27 cellular contexts compared by ENCODE assay signal in the genomic region with DNA sequence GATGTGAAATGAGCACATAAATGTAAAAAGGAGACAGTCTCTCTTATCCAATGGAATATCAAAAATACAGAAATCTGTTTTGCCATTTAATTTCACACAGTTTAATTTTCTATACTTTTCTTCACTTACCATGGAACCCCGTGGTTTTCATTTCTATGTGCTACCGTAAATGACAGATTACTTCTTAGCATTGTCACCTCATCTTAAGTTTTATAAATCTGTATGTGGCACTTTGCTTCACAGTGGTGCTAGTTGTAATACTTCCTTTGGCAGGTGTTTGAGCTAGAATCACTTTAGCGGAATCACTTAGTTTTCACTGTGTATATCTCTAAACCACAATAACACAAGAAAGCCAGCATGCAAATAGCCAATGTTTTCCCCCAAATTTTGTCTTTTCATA.
"Had no signal": no experiment of that assay in that cellular context is flagged by ENCODE, and none has a peak within 500 bp of the region (broad histone marks: within the 10 kb centered on the region; RNA-seq: fewer than 3 reads in every experiment).

No MANE protein-coding gene starts in this region.

- H3K4me1 ChIP-seq: colonic mucosa, esophagus muscularis mucosa, esophagus squamous epithelium, foreskin keratinocyte, gastrocnemius medialis, gastroesophageal sphincter, heart left ventricle, heart right ventricle had no signal

- H3K27ac ChIP-seq: colonic mucosa, coronary artery, dorsolateral prefrontal cortex, epithelial cell of prostate, esophagus muscularis mucosa, esophagus squamous epithelium, foreskin keratinocyte, gastrocnemius medialis, gastroesophageal sphincter, heart left ventricle, heart right ventricle had no signal

- H3K36me3 ChIP-seq: colonic mucosa, esophagus muscularis mucosa, esophagus squamous epithelium, gastrocnemius medialis, gastroesophageal sphincter, heart left ventricle, heart right ventricle had no signal

- H3K27me3 ChIP-seq: colonic mucosa, dorsolateral prefrontal cortex, esophagus muscularis mucosa, esophagus squamous epithelium, foreskin keratinocyte, gastrocnemius medialis, gastroesophageal sphincter, heart left ventricle, heart right ventricle had no signal

- FAIRE-seq: colon, endometrium, endothelial cell of umbilical vein, frontal cortex had no signal

- H3K4me3 ChIP-seq: colonic mucosa, coronary artery, dorsolateral prefrontal cortex, esophagus muscularis mucosa, esophagus squamous epithelium, gastrocnemius medialis, gastroesophageal sphincter, heart left ventricle, heart right ventricle had no signal

- DNase-seq: colonic mucosa; cortex of kidney; dermis blood vessel endothelial cell; dorsolateral prefrontal cortex; effector CD4-positive, alpha-beta T cell; effector CD8-positive, alpha-beta T cell; effector memory CD4-positive, alpha-beta T cell; effector memory CD8-positive, alpha-beta T cell; endodermal cell; erythroblast; esophagus squamous epithelium; foreskin fibroblast; foreskin keratinocyte; foreskin melanocyte; gastrocnemius medialis; glutamatergic neuron; head of caudate nucleus; heart left ventricle; heart right ventricle had no signal

- H3K9me3 ChIP-seq: colonic mucosa, esophagus muscularis mucosa, esophagus squamous epithelium, gastrocnemius medialis, gastroesophageal sphincter, heart left ventricle, heart right ventricle had no signal
